8 cellular contexts compared by ENCODE assay signal in the genomic region with DNA sequence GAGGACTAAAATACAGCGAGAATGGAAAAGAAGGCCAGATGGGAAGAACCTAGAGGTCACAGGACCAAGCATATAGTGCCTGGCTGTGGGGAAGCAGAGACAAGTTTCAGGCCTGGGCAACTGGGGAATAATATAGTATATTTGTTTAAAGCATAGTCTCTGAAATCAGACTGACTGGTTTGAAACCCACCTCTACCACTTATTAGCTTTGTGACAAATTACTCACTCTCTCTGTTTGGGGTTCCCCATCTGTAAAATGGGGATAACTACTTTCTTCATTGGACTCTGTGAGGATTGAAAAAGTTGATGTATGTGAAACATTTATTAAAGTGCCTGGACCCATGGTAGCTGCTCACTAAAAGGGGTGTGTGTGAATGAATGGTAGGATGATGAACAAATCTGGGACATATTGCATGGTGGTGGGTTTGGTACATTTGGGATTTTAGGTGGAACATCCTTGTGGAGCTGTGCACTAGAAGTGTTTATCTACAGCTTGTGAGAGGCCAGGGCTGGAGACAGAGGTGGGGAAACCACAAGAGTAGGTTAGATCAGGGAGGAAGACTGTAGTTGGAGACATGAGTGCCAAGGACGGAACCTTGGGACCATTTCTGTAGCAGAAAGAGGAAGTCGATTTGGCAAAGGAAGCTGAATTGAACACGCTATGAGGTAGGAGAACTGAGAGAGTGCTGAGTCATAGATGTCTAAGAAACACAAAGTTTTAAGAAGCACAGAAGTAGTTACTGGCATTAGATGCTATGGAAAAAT. TPM values are rescaled to one million over a fixed set of nuclear protein-coding genes. Genes with fewer than 3 reads are reported as not detected.
A peak's percentile ranks its signal among the peaks of the same experiment; 100 is the strongest.
DNase-seq lines count a peak whose midpoint lies in the region; ATAC-seq, FAIRE-seq and TF ChIP-seq lines count a peak whose summit lies in the region.

No MANE protein-coding gene starts in this region.

- peak overlapping the region; percentile 55; the same call in 2 of the 3 replicates for H3K27ac ChIP-seq in K562 (ENCODE audit: extremely low read depth, low read depth, low read length)
- H3K27ac ChIP-seq in kidney (ENCODE audit: low read depth in 2 of 2, low read length in 2 of 2), result no peak overlapping the region

- no peaks in the 10 kb centered on the region for H4K20me1 ChIP-seq in K562 (replicated peaks; ENCODE audit: control insufficient read depth, insufficient read depth, low read length)

- CTCF ChIA-PET in K562 (lab: Yijun Ruan, JAX; ENCODE audit: low intra/inter-chr PET ratio), result no interaction called here

- TF ChIP-seq CTCF in GM10266 (IDR thresholded peaks at IDR 0.05; ENCODE audit: control insufficient read depth, insufficient read depth, low read depth, missing control alignments), result no peak
- no peak for TF ChIP-seq CTCF in K562 (IDR thresholded peaks at IDR 0.05 in 2 of 3, conservative IDR thresholded peaks at IDR 0.05 in 1 of 3; ENCODE audit: insufficient read depth in 2 of 3, low read depth in 1 of 3, low read length in 3 of 3)
- no peak for TF ChIP-seq CTCF in kidney (IDR thresholded peaks at IDR 0.05; ENCODE audit: borderline replicate concordance, extremely low read depth, insufficient read depth)

- no peak overlapping the region for H3K4me3 ChIP-seq in MG63
- H3K4me3 ChIP-seq in K562, result no peak overlapping the region
- no peak overlapping the region for H3K4me3 ChIP-seq in kidney (ENCODE audit: low read length in 2 of 2)

- peaks cover 0 to 11% (median 0%) of the 10 kb centered on the region in 7 donors for H3K9me3 Mint-ChIP-seq in naive B cell

- 21% methylated on average over 4 of the region's 4 CpGs for WGBS in K562 (ENCODE audit: insufficient coverage, low coverage, missing lambda C conversion rate)

- peaks cover 14% of the 10 kb centered on the region for H3K36me3 ChIP-seq in MG63
- H3K36me3 ChIP-seq in K562 (ENCODE audit: control insufficient read depth, insufficient read depth, low read length), result no peaks in the 10 kb centered on the region; the same call in 2 of the 3 replicates
- H3K36me3 ChIP-seq in kidney (ENCODE audit: control insufficient read depth in 1 of 2, insufficient read depth in 2 of 2, low read length in 2 of 2), result peaks cover 0 to 4% of the 10 kb centered on the region in 2 donors

- FAIRE-seq in K562 (lab: Jason Lieb, UNC) (peak; percentile 48), kidney (lab: Jason Lieb, UNC) (no peak)

- H3K4me3 Mint-ChIP-seq in naive B cell, result peak overlapping the region; percentile 32 to 81 (median 64)

- no peaks in the 10 kb centered on the region for H3K27me3 Mint-ChIP-seq in naive B cell

- POLR2A ChIA-PET in K562 (lab: Yijun Ruan, JAX), result interaction anchor here (1.2 to 1.3 kb wide), 2 partner anchors 11 to 14 kb away, joined by 3 to 4 read pairs; no protein-coding TSS in a partner anchor

- no peaks in the 10 kb centered on the region for H3K79me2 ChIP-seq in K562 (ENCODE audit: control insufficient read depth, insufficient read depth, low read length)

- TF ChIP-seq RAD21 in K562 (CRISPR knock-in tag; conservative IDR thresholded peaks at IDR 0.05 in 1 of 2, IDR thresholded peaks at IDR 0.05 in 1 of 2), result no peak

- intact Hi-C loops in K562 (cut with micrococcal nuclease) (no loop called here), kidney (cut with DNase I) (no loop called here)

- no peak for TF ChIP-seq POLR2A in K562 (conservative IDR thresholded peaks at IDR 0.05)

- in situ Hi-C loops in K562 (cut with MboI), result no loop called here

- H3K9me1 ChIP-seq in K562 (ENCODE audit: control insufficient read depth, insufficient read depth, low read length), result no peaks in the 10 kb centered on the region

- no peaks in the 10 kb centered on the region for H3K27me3 ChIP-seq in MG63
- no peaks in the 10 kb centered on the region for H3K27me3 ChIP-seq in K562 (ENCODE audit: control insufficient read depth in 2 of 2, insufficient read depth in 2 of 2, low read length in 2 of 2)

- H3K27ac Mint-ChIP-seq in naive B cell, result peak overlapping the region; percentile 66 to 93 (median 86)

- H3K4me2 ChIP-seq in K562 (ENCODE audit: insufficient read depth, low read length), result peak overlapping the region; percentile 63; the same call in 1 of the 2 replicates

- ATAC-seq in GM21717 (IDR thresholded peaks at IDR 0.05; ENCODE audit: unreplicated experiment), result peak; percentile 73
- ATAC-seq in K562, result peak; percentile 89
- ATAC-seq in naive B cell (ENCODE audit: low read depth in 2 of 2), result peak; percentile 63 to 70

- peak overlapping the region in 1 of 2 experiments; percentile 24; a peak in 1 of 4 replicates for H3K9ac ChIP-seq in K562 (ENCODE audit: insufficient read depth in 1 of 2, low read depth in 2 of 2, low read length in 2 of 2)
- no peak overlapping the region for H3K9ac ChIP-seq in kidney (ENCODE audit: low read length in 2 of 2)

- no peak for TF ChIP-seq EP300 in K562 (IDR thresholded peaks at IDR 0.05; ENCODE audit: low read length)

- H3K9me3 ChIP-seq in MG63 (0 out of 2 replicates have a peak, but pooled peaks cover 2% of the 10 kb centered on the region), K562 (replicated peaks; ENCODE audit: control insufficient read depth, insufficient read depth, low read depth, low read length) (no peaks in the 10 kb centered on the region), kidney (ENCODE audit: control insufficient read depth in 1 of 2, low read length in 2 of 2) (no peaks in the 10 kb centered on the region)

- H3K4me1 ChIP-seq in K562 (replicated peaks in 1 of 2; ENCODE audit: control insufficient read depth in 2 of 2, insufficient read depth in 2 of 2, low read length in 2 of 2) (peaks cover 0 to 12% of the 10 kb centered on the region in 2 experiments; a peak in 4 of 5 replicates), kidney (ENCODE audit: control insufficient read depth in 1 of 2, insufficient read depth in 1 of 2, low read depth in 1 of 2, low read length in 2 of 2) (peaks cover 4 to 11% of the 10 kb centered on the region in 2 donors)

- BruUV-seq in K562 (replicated peaks; lab: Mats Ljungman, UMichigan), result no TSS peak

- peaks cover 37 to 40% of the 10 kb centered on the region in 2 donors for H3K36me3 Mint-ChIP-seq in naive B cell

- peak; percentile 51 for DNase-seq in GM10266 (ENCODE audit: extremely low spot score)
- peak; percentile 63 for DNase-seq in MG63
- peak in 3 of 4 experiments; percentile 12 to 66 (median 21) for DNase-seq in K562 (ENCODE audit: extremely low read depth in 1 of 4, low spot score in 3 of 4)
- peak; percentile 51 for DNase-seq in naive B cell
- no peak for DNase-seq in cortex of kidney (lab: John Stamatoyannopoulos, UW)
- DNase-seq in kidney, result no peak
- no peak for DNase-seq in DMS153 treated with DMSO at 0.1 percent for 48 hours (lab: John Stamatoyannopoulos, UW; ENCODE audit: unreplicated experiment)

- H3K4me1 Mint-ChIP-seq in naive B cell, result peaks cover 62 to 90% (median 81%) of the 10 kb centered on the region in 3 donors

- H2AFZ ChIP-seq in K562 (ENCODE audit: low read depth, low read length), result peak overlapping the region; percentile 88

TF ChIP-seq in K562, 482 proteins besides CTCF, POLR2A, EP300 and RAD21 (continues in another document):
- TF ChIP-seq, protein P1, sequence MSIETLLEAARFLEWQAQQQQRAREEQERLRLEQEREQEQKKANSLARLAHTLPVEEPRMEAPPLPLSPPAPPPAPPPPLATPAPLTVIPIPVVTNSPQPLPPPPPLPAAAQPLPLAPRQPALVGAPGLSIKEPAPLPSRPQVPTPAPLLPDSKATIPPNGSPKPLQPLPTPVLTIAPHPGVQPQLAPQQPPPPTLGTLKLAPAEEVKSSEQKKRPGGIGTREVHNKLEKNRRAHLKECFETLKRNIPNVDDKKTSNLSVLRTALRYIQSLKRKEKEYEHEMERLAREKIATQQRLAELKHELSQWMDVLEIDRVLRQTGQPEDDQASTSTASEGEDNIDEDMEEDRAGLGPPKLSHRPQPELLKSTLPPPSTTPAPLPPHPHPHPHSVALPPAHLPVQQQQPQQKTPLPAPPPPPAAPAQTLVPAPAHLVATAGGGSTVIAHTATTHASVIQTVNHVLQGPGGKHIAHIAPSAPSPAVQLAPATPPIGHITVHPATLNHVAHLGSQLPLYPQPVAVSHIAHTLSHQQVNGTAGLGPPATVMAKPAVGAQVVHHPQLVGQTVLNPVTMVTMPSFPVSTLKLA (conservative IDR thresholded peaks at IDR 0.05), result no peak
- TF ChIP-seq ZEB2 (IDR thresholded peaks at IDR 0.05) (0 out of 2 replicates have a peak, but pooled peaks have one; percentile 48), BCOR (IDR thresholded peaks at IDR 0.05) (peak; percentile 43; the same call in 1 of the 2 replicates), SOX6 (IDR thresholded peaks at IDR 0.05) (no peak), ZNF316 (IDR thresholded peaks at IDR 0.05) (peak; percentile 98), MECOM (CRISPR knock-in tag; IDR thresholded peaks at IDR 0.05) (no peak), CBFB (CRISPR knock-in tag; IDR thresholded peaks at IDR 0.05) (no peak), ZNF431 (CRISPR knock-in tag; IDR thresholded peaks at IDR 0.05) (no peak), MEF2A (IDR thresholded peaks at IDR 0.05; ENCODE audit: control insufficient read depth, low read depth, low read length) (no peak), NFE2L1 (tag; IDR thresholded peaks at IDR 0.05; ENCODE audit: borderline replicate concordance, low read depth) (peak; percentile 94)

RNA-seq across cellular contexts. Expression of a gene that starts 52.6 kb away (rescaled TPM):
- 20.0 and 22.8 TPM in 2 replicates for total RNA-seq in MG63 (2014; rRNA removed; shearing (Covaris generic); ENCODE audit: low replicate concordance)
- 1.2 and 3.2 TPM in 2 replicates for total RNA-seq in K562 (2011; cell fraction: chromatin; rRNA removed; ENCODE audit: low replicate concordance)
- total RNA-seq in K562 (2011; cell fraction: nucleolus; rRNA removed), result 0.79 and 1.0 TPM in 2 replicates
- total RNA-seq in K562 (2011; cell fraction: nucleoplasm; rRNA removed), result 1.4 and 2.7 TPM in 2 replicates
- 2.3 TPM in 2 replicates for total RNA-seq in K562 (2014; rRNA removed)
- 4.4 and 4.8 TPM in 2 replicates for total RNA-seq in K562 (2014; rRNA removed; fragmentation: Illumina TruSeq; extraction: Trizol)
- 4.9 and 5.0 TPM in 2 replicates for total RNA-seq in K562 (2015; rRNA removed; fragmentation: Illumina TruSeq; extraction: Trizol)
- total RNA-seq in K562 (2021), result 2.9 and 4.3 TPM in 2 replicates
- 1.8 and 2.4 TPM in 2 replicates for polyA plus RNA-seq in K562 (2011; rRNA removed)
- polyA plus RNA-seq in K562 (2011; cell fraction: cytosol; rRNA removed), result 1.0 and 1.8 TPM in 2 replicates
- 0.73 and 0.78 TPM in 2 replicates for polyA plus RNA-seq in K562 (2011; cell fraction: nucleus; rRNA removed)
- polyA plus RNA-seq in K562 (2012), result 4.6 and 5.5 TPM in 2 replicates
- polyA plus RNA-seq in K562 (2014; fragmentation: Illumina TruSeq; extraction: Trizol), result 4.1 and 4.3 TPM in 2 replicates
- polyA plus RNA-seq in K562 (2014; fragmentation: Nextera tagmentation; extraction: Ambion mirVana), result 1 to 10 TPM; 1.7 to 1.9 TPM
- 2.9 and 3.9 TPM in 2 replicates for polyA plus RNA-seq in K562 (2014; rRNA removed)
- 2.9 and 3.5 TPM in 2 replicates for polyA minus RNA-seq in K562 (2011; rRNA and poly(A)+ RNA removed)
- 1.6 and 2.3 TPM in 2 replicates for polyA minus RNA-seq in K562 (2011; cell fraction: cytosol; rRNA and poly(A)+ RNA removed)
- polyA minus RNA-seq in K562 (2011; cell fraction: nucleus; rRNA and poly(A)+ RNA removed), result 0.54 and 1.8 TPM in 2 replicates
- polyA plus RNA-seq in naive B cell (ENCODE audit: low read depth in 6 of 6), result 100 to 1,000 TPM; 239 to 378 (median 304) TPM
- 61.0 TPM for total RNA-seq in kidney
- 11.1 TPM for polyA plus RNA-seq in kidney (ENCODE audit: insufficient read depth, low read depth, low replicate concordance)

Comparison
In these comparisons a context has a peak if more than half of its experiments do, and no peak if none do; other contexts are left out.
1. DNase-seq: peak in GM10266 (single experiment), MG63 (single experiment), K562 (3 of 4) and naive B cell (single experiment); none in cortex of kidney (single experiment), kidney (single experiment) and DMS153 treated with DMSO at 0.1 percent for 48 hours (single experiment).
2. Peak in every context shown above with its lines, with median percentiles within 50 percentile points of each other: ATAC-seq.